16 cellular contexts compared by ENCODE assay signal in the genomic region with DNA sequence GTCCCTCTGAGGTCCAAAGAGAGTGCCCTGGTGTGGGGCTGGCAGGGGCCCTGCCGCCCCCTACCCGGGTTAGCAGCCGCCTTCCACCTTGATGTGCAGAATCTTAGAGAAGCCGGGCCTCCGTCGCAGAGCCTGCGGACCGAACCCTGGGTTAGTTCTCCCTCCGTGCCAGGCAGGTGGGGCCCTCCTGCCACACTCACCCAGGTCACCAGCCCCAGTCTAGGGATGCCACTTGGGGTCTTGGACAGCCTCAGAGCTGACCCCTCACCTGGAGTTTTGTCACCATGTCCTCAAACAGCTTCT. TPM values are rescaled to one million over a fixed set of nuclear protein-coding genes. Genes with fewer than 3 reads are reported as not detected.
DNase-seq lines count a peak whose midpoint lies in the region; ATAC-seq and TF ChIP-seq lines count a peak whose summit lies in the region.
"Had no signal": no experiment of that assay in that cellular context is flagged by ENCODE, and none has a peak within 500 bp of the region (broad histone marks: within the 10 kb centered on the region; RNA-seq: fewer than 3 reads in every experiment).

No MANE protein-coding gene starts in this region.

- peak overlapping the region; percentile 33 for H3K27ac Mint-ChIP-seq in CD4-positive, alpha-beta T cell
- H3K27ac Mint-ChIP-seq in stimulated activated effector memory CD8-positive, alpha-beta T cell treated with anti-CD3 and anti-CD28 coated beads, Interleukin-12 subunit alpha, Interleukin-12 subunit beta, amount 100 ng/mL, for 72 hours: peak overlapping the region; percentile 63
- no peak overlapping the region for H3K27ac Mint-ChIP-seq in endodermal cell
- H3K27ac Mint-ChIP-seq: CD8-positive, alpha-beta T cell had no signal

- no peaks in the 10 kb centered on the region for H3K4me1 Mint-ChIP-seq in CD4-positive, alpha-beta T cell (ENCODE audit: low read depth)
- H3K4me1 Mint-ChIP-seq in stimulated activated effector memory CD8-positive, alpha-beta T cell treated with anti-CD3 and anti-CD28 coated beads, Interleukin-12 subunit alpha, Interleukin-12 subunit beta, amount 100 ng/mL, for 72 hours: peaks cover 18% of the 10 kb centered on the region
- H3K4me1 Mint-ChIP-seq in endodermal cell: peaks cover 2% of the 10 kb centered on the region

- TF ChIP-seq CTCF in CD4-positive, alpha-beta T cell (IDR thresholded peaks at IDR 0.05): no peak
- TF ChIP-seq CTCF in GM13976 (IDR thresholded peaks at IDR 0.05; ENCODE audit: borderline replicate concordance, control extremely low read depth, extremely low read depth, insufficient read depth, missing control alignments) (no peak), endodermal cell (conservative IDR thresholded peaks at IDR 0.05) (no peak)

- in situ Hi-C loops in GM13976 (cut with MboI; ENCODE audit: low sequenced_read_pairs, unreplicated experiment) (no loop called here), GM23248 (cut with MboI) (no loop called here)

- H3K9me3 ChIP-seq in CD4-positive, alpha-beta T cell (ENCODE audit: control insufficient read depth, low read length): no peaks in the 10 kb centered on the region
- H3K9me3 ChIP-seq in GM23248 (ENCODE audit: low read depth): no peaks in the 10 kb centered on the region
- H3K9me3 ChIP-seq in endodermal cell (ENCODE audit: control insufficient read depth, low read length): no peaks in the 10 kb centered on the region
- H3K9me3 ChIP-seq: Caco-2 had no signal

- CTCF ChIA-PET in CD4-positive, alpha-beta T cell (lab: Charles Lee): no interaction called here

- no peak overlapping the region for H3K4me2 ChIP-seq in GM23248 (ENCODE audit: unreplicated experiment)

- peaks cover 28% of the 10 kb centered on the region for H3K36me3 Mint-ChIP-seq in CD4-positive, alpha-beta T cell (ENCODE audit: low read depth)
- peaks cover 48% of the 10 kb centered on the region for H3K36me3 Mint-ChIP-seq in stimulated activated effector memory CD8-positive, alpha-beta T cell treated with anti-CD3 and anti-CD28 coated beads, Interleukin-12 subunit alpha, Interleukin-12 subunit beta, amount 100 ng/mL, for 72 hours
- peaks cover 9% of the 10 kb centered on the region for H3K36me3 Mint-ChIP-seq in endodermal cell (ENCODE audit: low read depth)

- no peaks in the 10 kb centered on the region for H3K27me3 ChIP-seq in CD4-positive, alpha-beta T cell (ENCODE audit: control insufficient read depth, insufficient read depth, low read length)
- H3K27me3 ChIP-seq in GM23248 (replicated peaks; ENCODE audit: insufficient read depth) (no peaks in the 10 kb centered on the region), endodermal cell (ENCODE audit: control insufficient read depth, insufficient read depth, low read length, poor library complexity, severe bottlenecking) (no peaks in the 10 kb centered on the region)

- ATAC-seq in CD4-positive, alpha-beta T cell (ENCODE audit: poor library complexity): no peak
- ATAC-seq in stimulated activated effector memory CD8-positive, alpha-beta T cell treated with anti-CD3 and anti-CD28 coated beads, Interleukin-12 subunit alpha, Interleukin-12 subunit beta, amount 100 ng/mL, for 72 hours: no peak
- ATAC-seq: CD8-positive, alpha-beta T cell had no signal

- intact Hi-C loops in CD4-positive, alpha-beta T cell (cut with DNase I, micrococcal nuclease): no loop called here

- POLR2A ChIA-PET in CD4-positive, alpha-beta T cell (lab: Charles Lee): no interaction called here

- DNase-seq in CD4-positive, alpha-beta T cell: no peak
- DNase-seq in GM13976 (ENCODE audit: low spot score) (peak; percentile 28), GM23248 (no peak), SIG-M5 treated with dmso at 0.1 percent for 504 hours (lab: John Stamatoyannopoulos, UW; ENCODE audit: unreplicated experiment) (no peak), endodermal cell (no peak)
- no peak for DNase-seq in stimulated activated effector memory CD8-positive, alpha-beta T cell treated with anti-CD3 and anti-CD28 coated beads, Interleukin-12 subunit alpha, Interleukin-12 subunit beta, amount 100 ng/mL, for 72 hours (ENCODE audit: low spot score in 2 of 2)
- DNase-seq: C1 segment of cervical spinal cord; Caco-2; CD8-positive, alpha-beta T cell; DMS153; DND-41; H7; HCEC 1CT had no signal

- WGBS in GM23248 (ENCODE audit: low coverage in 1 of 2, low lambda C conversion rate in 2 of 2, missing lambda C conversion rate in 2 of 2), 2 experiments: 89 to 90% methylated on average over 9 of the region's 9 CpGs
- 85 to 91% methylated on average over 8 to 9 of the region's 9 CpGs for WGBS in endodermal cell (ENCODE audit: insufficient coverage in 1 of 2, insufficient read length in 1 of 2), 2 experiments

- no peaks in the 10 kb centered on the region for H3K27me3 Mint-ChIP-seq in CD4-positive, alpha-beta T cell
- H3K27me3 Mint-ChIP-seq in endodermal cell (ENCODE audit: insufficient read depth): no peaks in the 10 kb centered on the region

- H3F3A ChIP-seq in GM23248 (ENCODE audit: insufficient read depth): no peaks in the 10 kb centered on the region; the same call in 1 of the 2 replicates

- H3K9me2 ChIP-seq in GM23248 (ENCODE audit: insufficient read depth): no peaks in the 10 kb centered on the region

- H4K20me1 ChIP-seq in GM23248 (ENCODE audit: insufficient read depth): no peaks in the 10 kb centered on the region

- H3K36me3 ChIP-seq in GM23248 (ENCODE audit: low read depth): 0 out of 2 replicates have a peak, but pooled peaks cover 5% of the 10 kb centered on the region
- peaks cover 13% of the 10 kb centered on the region for H3K36me3 ChIP-seq in endodermal cell (ENCODE audit: control insufficient read depth, insufficient read depth, low read length)

- no peak overlapping the region for H3K4me3 ChIP-seq in GM23248
- no peak overlapping the region for H3K4me3 ChIP-seq in endodermal cell (ENCODE audit: low read length)

- no peaks in the 10 kb centered on the region for H3K9me3 Mint-ChIP-seq in CD4-positive, alpha-beta T cell
- no peaks in the 10 kb centered on the region for H3K9me3 Mint-ChIP-seq in stimulated activated effector memory CD8-positive, alpha-beta T cell treated with anti-CD3 and anti-CD28 coated beads, Interleukin-12 subunit alpha, Interleukin-12 subunit beta, amount 100 ng/mL, for 72 hours
- H3K9me3 Mint-ChIP-seq in endodermal cell: no peaks in the 10 kb centered on the region
- H3K9me3 Mint-ChIP-seq: CD8-positive, alpha-beta T cell had no signal

- H3K79me2 ChIP-seq in GM23248 (ENCODE audit: insufficient read depth): no peaks in the 10 kb centered on the region

- H3K27ac ChIP-seq in CD4-positive, alpha-beta T cell (ENCODE audit: low read depth, low read length): no peak overlapping the region
- H3K27ac ChIP-seq in GM23248 (no peak overlapping the region), endodermal cell (ENCODE audit: low read depth, low read length) (no peak overlapping the region)

- no peak overlapping the region for H3K4me3 Mint-ChIP-seq in CD4-positive, alpha-beta T cell
- H3K4me3 Mint-ChIP-seq in stimulated activated effector memory CD8-positive, alpha-beta T cell treated with anti-CD3 and anti-CD28 coated beads, Interleukin-12 subunit alpha, Interleukin-12 subunit beta, amount 100 ng/mL, for 72 hours: no peak overlapping the region
- H3K4me3 Mint-ChIP-seq in endodermal cell: no peak overlapping the region
- H3K4me3 Mint-ChIP-seq: CD8-positive, alpha-beta T cell had no signal

- H2AFZ ChIP-seq in GM23248: no peak overlapping the region

- no peaks in the 10 kb centered on the region for H3K4me1 ChIP-seq in GM23248 (ENCODE audit: insufficient read depth)
- H3K4me1 ChIP-seq in endodermal cell (ENCODE audit: control insufficient read depth, insufficient read depth, low read length): no peaks in the 10 kb centered on the region
- H3K4me1 ChIP-seq: Caco-2 had no signal

- H3K9ac ChIP-seq in GM23248 (no peak overlapping the region), endodermal cell (ENCODE audit: extremely low read depth, low read length, poor library complexity, severe bottlenecking) (no peak overlapping the region)

RNA-seq across cellular contexts. Expression of a gene that starts 24.8 kb away (rescaled TPM):
- 10 to 100 TPM; 86.9 to 96.9 TPM for total RNA-seq in CD4-positive, alpha-beta T cell
- total RNA-seq in GM23248 (2014; rRNA removed; shearing (Covaris generic)): 272 and 316 TPM in 2 replicates
- 213 and 225 TPM in 2 replicates for polyA plus RNA-seq in GM23248 (2016; fragmentation: Nextera tagmentation; extraction: Ambion mirVana)
- 100 to 1,000 TPM; 347 to 391 TPM for total RNA-seq in endodermal cell
- polyA plus RNA-seq in endodermal cell (2013, experiment 1 of 2): 254 TPM
- 232 TPM for polyA plus RNA-seq in endodermal cell (2013, experiment 2 of 2)

RNA-seq across cellular contexts. Expression of a gene that starts 25.4 kb away (rescaled TPM):
- 10 to 100 TPM; 14.0 to 16.0 TPM for total RNA-seq in CD4-positive, alpha-beta T cell
- 1.0 and 1.1 TPM in 2 replicates for total RNA-seq in GM23248 (2014; rRNA removed; shearing (Covaris generic))
- polyA plus RNA-seq in GM23248 (2016; fragmentation: Nextera tagmentation; extraction: Ambion mirVana): 0.38 and 0.44 TPM in 2 replicates
- 10 to 100 TPM in 1 of 2 donors, 1 to 10 TPM in 1; 9.0 to 11.2 TPM for total RNA-seq in endodermal cell
- polyA plus RNA-seq in endodermal cell (2013, experiment 1 of 2): 1.6 TPM
- 1.6 TPM for polyA plus RNA-seq in endodermal cell (2013, experiment 2 of 2)

RNA-seq across cellular contexts. Expression of a gene that starts 25.8 kb away (rescaled TPM):
- 1 to 10 TPM; 2.9 to 3.0 TPM for total RNA-seq in CD4-positive, alpha-beta T cell
- total RNA-seq in GM23248 (2014; rRNA removed; shearing (Covaris generic)): 40.7 and 44.3 TPM in 2 replicates
- polyA plus RNA-seq in GM23248 (2016; fragmentation: Nextera tagmentation; extraction: Ambion mirVana): 46.7 and 47.8 TPM in 2 replicates
- 10 to 100 TPM in 1 of 2 donors, 1 to 10 TPM in 1; 8.8 to 10.2 TPM for total RNA-seq in endodermal cell
- polyA plus RNA-seq in endodermal cell (2013, experiment 1 of 2): 14.0 TPM
- 13.9 TPM for polyA plus RNA-seq in endodermal cell (2013, experiment 2 of 2)

RNA-seq across cellular contexts. Expression of a gene that starts 34.5 kb away (rescaled TPM):
- under 1 TPM; 0.14 to 0.17 TPM for total RNA-seq in CD4-positive, alpha-beta T cell
- not detected in 2 replicates for total RNA-seq in GM23248 (2014; rRNA removed; shearing (Covaris generic))
- polyA plus RNA-seq in GM23248 (2016; fragmentation: Nextera tagmentation; extraction: Ambion mirVana): 0.08 TPM in 1 of 2 replicates, not detected in the other
- under 1 TPM in 1 of 2 donors, not detected in 1; 0.15 TPM for total RNA-seq in endodermal cell
- not detected for polyA plus RNA-seq in endodermal cell (2013, experiment 1 of 2)
- polyA plus RNA-seq in endodermal cell (2013, experiment 2 of 2): not detected
- total RNA-seq: A172, Caco-2, H7 had no signal
- polyA plus RNA-seq: BJ, H1 had no signal

RNA-seq across cellular contexts. Expression of a gene that starts 44.8 kb away (rescaled TPM):
- total RNA-seq in CD4-positive, alpha-beta T cell: 10 to 100 TPM; 39.1 to 46.7 TPM
- total RNA-seq in GM23248 (2014; rRNA removed; shearing (Covaris generic)): 20.1 and 33.0 TPM in 2 replicates
- 15.0 and 17.5 TPM in 2 replicates for polyA plus RNA-seq in GM23248 (2016; fragmentation: Nextera tagmentation; extraction: Ambion mirVana)
- total RNA-seq in endodermal cell: 10 to 100 TPM; 34.9 to 35.4 TPM
- 29.5 TPM for polyA plus RNA-seq in endodermal cell (2013, experiment 1 of 2)
- polyA plus RNA-seq in endodermal cell (2013, experiment 2 of 2): 25.7 TPM
